12 cellular contexts compared by ENCODE assay signal in genomic region chr7:101740981-101741725, GRCh38.
A peak's percentile ranks its signal among the peaks of the same experiment; 100 is the strongest.
DNase-seq lines count a peak whose midpoint lies in the region; ATAC-seq and TF ChIP-seq lines count a peak whose summit lies in the region.
"Had no signal": no experiment of that assay in that cellular context is flagged by ENCODE, and none has a peak within 500 bp of the region (broad histone marks: within the 10 kb centered on the region; RNA-seq: fewer than 3 reads in every experiment).

No MANE protein-coding gene starts in this region.

- no peak overlapping the region for H3K4me3 ChIP-seq in BE2C (ENCODE audit: low read depth, low read length)
- H3K4me3 ChIP-seq: neural progenitor cell had no signal

- H3K36me3 Mint-ChIP-seq in activated naive CD4-positive, alpha-beta T cell treated with anti-CD3 and anti-CD28 coated beads, Interleukin-2, amount 10 ng/mL, durations not matched to agents 7 days and 5 days: no peaks in the 10 kb centered on the region
- no peaks in the 10 kb centered on the region for H3K36me3 Mint-ChIP-seq in T-helper 1 cell treated with Interleukin-12 subunit alpha and Interleukin-12 subunit beta and Interleukin-4 antibody, amounts not matched to agents 30 μg/mL and 1 μg/mL, for 36 hours (ENCODE audit: low read depth)
- no peaks in the 10 kb centered on the region for H3K36me3 Mint-ChIP-seq in stimulated activated memory B cell treated with anti-CD40 and anti-IgM and Interleukin-4, amounts not matched to agents 10 μg/mL and 1 μg/mL and 100 μg/mL, for 72 hours
- H3K36me3 Mint-ChIP-seq: neural progenitor cell had no signal

- H3K27me3 ChIP-seq in BE2C: no peaks in the 10 kb centered on the region

- no peak for TF ChIP-seq CTCF in BE2C (IDR thresholded peaks at IDR 0.05; ENCODE audit: low read depth, low read length)

- no peaks in the 10 kb centered on the region for H3K9me3 Mint-ChIP-seq in activated naive CD4-positive, alpha-beta T cell treated with anti-CD3 and anti-CD28 coated beads, Interleukin-2, amount 10 ng/mL, durations not matched to agents 7 days and 5 days
- no peaks in the 10 kb centered on the region for H3K9me3 Mint-ChIP-seq in T-helper 1 cell treated with Interleukin-12 subunit alpha and Interleukin-12 subunit beta and Interleukin-4 antibody, amounts not matched to agents 30 μg/mL and 1 μg/mL, for 36 hours
- H3K9me3 Mint-ChIP-seq in stimulated activated memory B cell treated with anti-CD40 and anti-IgM and Interleukin-4, amounts not matched to agents 10 μg/mL and 1 μg/mL and 100 μg/mL, for 72 hours: no peaks in the 10 kb centered on the region
- H3K9me3 Mint-ChIP-seq: neural progenitor cell had no signal

- peaks cover 3% of the 10 kb centered on the region; the same call in 1 of the 2 replicates for H3K9me3 ChIP-seq in BE2C

- no peaks in the 10 kb centered on the region for H3K4me1 ChIP-seq in BE2C

- ATAC-seq in HG03095 (IDR thresholded peaks at IDR 0.05; ENCODE audit: unreplicated experiment): peak; percentile 70
- ATAC-seq in stimulated activated memory B cell treated with anti-CD40 and anti-IgM and Interleukin-4, amounts not matched to agents 10 μg/mL and 1 μg/mL and 100 μg/mL, for 72 hours: peak; percentile 67
- no peak for ATAC-seq in HG02870 (IDR thresholded peaks at IDR 0.05; ENCODE audit: unreplicated experiment)
- ATAC-seq: HCT116 had no signal

- CTCF ChIA-PET in activated naive CD4-positive, alpha-beta T cell treated with anti-CD3 and anti-CD28 coated beads, Interleukin-2, amount 10 ng/mL, durations not matched to agents 7 days and 5 days (lab: Charles Lee): interaction anchor here (0.6 to 1.5 kb wide), 5 partner anchors 35 to 495 kb away, joined by 3 to 5 read pairs (median 3); no protein-coding TSS in a partner anchor

- H3K27ac Mint-ChIP-seq in activated naive CD4-positive, alpha-beta T cell treated with anti-CD3 and anti-CD28 coated beads, Interleukin-2, amount 10 ng/mL, durations not matched to agents 7 days and 5 days: peak overlapping the region; percentile 92
- H3K27ac Mint-ChIP-seq in T-helper 1 cell treated with Interleukin-12 subunit alpha and Interleukin-12 subunit beta and Interleukin-4 antibody, amounts not matched to agents 30 μg/mL and 1 μg/mL, for 36 hours: peak overlapping the region; percentile 86
- peak overlapping the region; percentile 58 for H3K27ac Mint-ChIP-seq in stimulated activated memory B cell treated with anti-CD40 and anti-IgM and Interleukin-4, amounts not matched to agents 10 μg/mL and 1 μg/mL and 100 μg/mL, for 72 hours
- H3K27ac Mint-ChIP-seq: neural progenitor cell had no signal

- H3K27me3 Mint-ChIP-seq in activated naive CD4-positive, alpha-beta T cell treated with anti-CD3 and anti-CD28 coated beads, Interleukin-2, amount 10 ng/mL, durations not matched to agents 7 days and 5 days: peaks cover 17% of the 10 kb centered on the region
- H3K27me3 Mint-ChIP-seq in T-helper 1 cell treated with Interleukin-12 subunit alpha and Interleukin-12 subunit beta and Interleukin-4 antibody, amounts not matched to agents 30 μg/mL and 1 μg/mL, for 36 hours (ENCODE audit: low read depth): no peaks in the 10 kb centered on the region
- no peaks in the 10 kb centered on the region for H3K27me3 Mint-ChIP-seq in stimulated activated memory B cell treated with anti-CD40 and anti-IgM and Interleukin-4, amounts not matched to agents 10 μg/mL and 1 μg/mL and 100 μg/mL, for 72 hours

- H3K4me3 Mint-ChIP-seq in activated naive CD4-positive, alpha-beta T cell treated with anti-CD3 and anti-CD28 coated beads, Interleukin-2, amount 10 ng/mL, durations not matched to agents 7 days and 5 days: peak overlapping the region; percentile 34
- peak overlapping the region; percentile 48 for H3K4me3 Mint-ChIP-seq in T-helper 1 cell treated with Interleukin-12 subunit alpha and Interleukin-12 subunit beta and Interleukin-4 antibody, amounts not matched to agents 30 μg/mL and 1 μg/mL, for 36 hours
- H3K4me3 Mint-ChIP-seq in stimulated activated memory B cell treated with anti-CD40 and anti-IgM and Interleukin-4, amounts not matched to agents 10 μg/mL and 1 μg/mL and 100 μg/mL, for 72 hours: peak overlapping the region; percentile 55
- H3K4me3 Mint-ChIP-seq: neural progenitor cell had no signal

- H3K36me3 ChIP-seq in BE2C: no peaks in the 10 kb centered on the region
- H3K36me3 ChIP-seq: neural progenitor cell had no signal

- DNase-seq in activated naive CD4-positive, alpha-beta T cell treated with anti-CD3 and anti-CD28 coated beads, Interleukin-2, amount 10 ng/mL, durations not matched to agents 7 days and 5 days: peak; percentile 38
- no peak for DNase-seq in activated naive CD4-positive, alpha-beta T cell treated with Interleukin-2 at 50 U/mL for 16 hours
- DNase-seq in activated CD4-positive, alpha-beta T cell treated with anti-CD3 and anti-CD28 coated beads for 1 hour: no peak
- DNase-seq in BE2C: no peak
- DNase-seq: foreskin fibroblast, NCI-H2227 treated with DMSO at 0.1 percent for 48 hours had no signal

- H3K4me1 Mint-ChIP-seq in activated naive CD4-positive, alpha-beta T cell treated with anti-CD3 and anti-CD28 coated beads, Interleukin-2, amount 10 ng/mL, durations not matched to agents 7 days and 5 days: peaks cover 62% of the 10 kb centered on the region
- H3K4me1 Mint-ChIP-seq in T-helper 1 cell treated with Interleukin-12 subunit alpha and Interleukin-12 subunit beta and Interleukin-4 antibody, amounts not matched to agents 30 μg/mL and 1 μg/mL, for 36 hours (ENCODE audit: low read depth): peaks cover 28% of the 10 kb centered on the region
- peaks cover 49% of the 10 kb centered on the region for H3K4me1 Mint-ChIP-seq in stimulated activated memory B cell treated with anti-CD40 and anti-IgM and Interleukin-4, amounts not matched to agents 10 μg/mL and 1 μg/mL and 100 μg/mL, for 72 hours
